In genomic region chr15:89514596-89515406, GRCh38 we compare ENCODE assay signal across 25 cellular contexts. TPM values are rescaled to one million over a fixed set of nuclear protein-coding genes. Genes with fewer than 3 reads are reported as not detected.
DNase-seq lines count a peak whose midpoint lies in the region; FAIRE-seq and TF ChIP-seq lines count a peak whose summit lies in the region.
"Had no signal": no experiment of that assay in that cellular context is flagged by ENCODE, and none has a peak within 500 bp of the region (broad histone marks: within the 10 kb centered on the region; RNA-seq: fewer than 3 reads in every experiment).

No MANE protein-coding gene starts in this region.

- H3K9ac ChIP-seq in GM23248 (no peak overlapping the region), H1 (replicated peaks in 1 of 4; ENCODE audit: extremely low read depth in 1 of 4, low read depth in 3 of 4, low read length in 3 of 4) (no peak overlapping the region)

- TF ChIP-seq RAD21 in H1 (IDR thresholded peaks at IDR 0.05 in 1 of 2, conservative IDR thresholded peaks at IDR 0.05 in 1 of 2; ENCODE audit: low read depth in 2 of 2, low read length in 2 of 2): no peak

- no peaks in the 10 kb centered on the region for H3K23me2 ChIP-seq in H1 (ENCODE audit: low read depth, low read length)

- no peak overlapping the region for H3K14ac ChIP-seq in H1 (ENCODE audit: insufficient read length)

- no peak overlapping the region for H2BK15ac ChIP-seq in H1 (ENCODE audit: low read length)

- no peaks in the 10 kb centered on the region for H3K36me3 Mint-ChIP-seq in activated T-cell treated with anti-CD3 and anti-CD28 coated beads, Interleukin-2, amount 50 U/mL, for 24 hours (ENCODE audit: low read depth)
- peaks cover 5% of the 10 kb centered on the region; the same call in 1 of the 2 replicates for H3K36me3 Mint-ChIP-seq in HFFc6 (ENCODE audit: low read depth)
- H3K36me3 Mint-ChIP-seq: CD8-positive, alpha-beta memory T cell had no signal

- POLR2A ChIA-PET in H1 (lab: Charles Lee; ENCODE audit: partially characterized antibody): no interaction called here

- H3K4me3 ChIP-seq in GM23248 (no peak overlapping the region), NB4 (ENCODE audit: low read depth, low read length) (no peak overlapping the region), H1 (ENCODE audit: extremely low read depth in 1 of 4, insufficient read depth in 2 of 4, low read depth in 3 of 4, low read length in 4 of 4) (no peak overlapping the region)
- H3K4me3 ChIP-seq: coronary artery, spleen had no signal

- no peak overlapping the region for H4K91ac ChIP-seq in H1 (replicated peaks; ENCODE audit: insufficient read length, low read length)

- no peak overlapping the region for H3K4me2 ChIP-seq in GM23248 (ENCODE audit: unreplicated experiment)
- no peak overlapping the region for H3K4me2 ChIP-seq in H1 (ENCODE audit: insufficient read depth in 1 of 2, low read depth in 2 of 2, low read length in 2 of 2)

- H3K36me3 ChIP-seq in GM23248 (ENCODE audit: low read depth) (no peaks in the 10 kb centered on the region), H1 (ENCODE audit: control insufficient read depth in 2 of 4, insufficient read depth in 4 of 4, low read length in 3 of 4) (no peaks in the 10 kb centered on the region)
- H3K36me3 ChIP-seq: brain microvascular endothelial cell, spleen had no signal

- no peak overlapping the region for H2AK5ac ChIP-seq in H1 (ENCODE audit: low read depth, low read length)

- no peaks in the 10 kb centered on the region for H3F3A ChIP-seq in GM23248 (ENCODE audit: insufficient read depth)

- FAIRE-seq in H1 (lab: Jason Lieb, UNC): no peak

- H4K8ac ChIP-seq in H1 (ENCODE audit: extremely low read depth, insufficient read depth, low read length): no peak overlapping the region

- H3K9me3 Mint-ChIP-seq in activated T-cell treated with anti-CD3 and anti-CD28 coated beads, Interleukin-2, amount 50 U/mL, for 24 hours: no peaks in the 10 kb centered on the region
- no peaks in the 10 kb centered on the region for H3K9me3 Mint-ChIP-seq in HFFc6
- H3K9me3 Mint-ChIP-seq: activated naive CD8-positive, alpha-beta T cell treated with anti-CD3 and anti-CD28 coated beads, Interleukin-2, amount 50 U/mL, for 24 hours; activated T-helper 17 cell treated with anti-CD3 and anti-CD28 coated beads, Interleukin-2, amount 50 U/mL, for 72 hours; CD8-positive, alpha-beta memory T cell; nephron had no signal

- H4K20me1 ChIP-seq in GM23248 (ENCODE audit: insufficient read depth) (no peaks in the 10 kb centered on the region), H1 (replicated peaks in 1 of 2; ENCODE audit: control insufficient read depth in 1 of 2, insufficient read depth in 2 of 2, low read length in 2 of 2) (no peaks in the 10 kb centered on the region)

- TF ChIP-seq POLR2A in NB4 (IDR thresholded peaks at IDR 0.05; ENCODE audit: extremely low read depth, insufficient read length) (no peak), H1 (IDR thresholded peaks at IDR 0.05; ENCODE audit: control extremely low read depth in 1 of 2, low read depth in 2 of 2, low read length in 2 of 2) (no peak)

- no peak overlapping the region for H3K4me3 Mint-ChIP-seq in activated T-cell treated with anti-CD3 and anti-CD28 coated beads, Interleukin-2, amount 50 U/mL, for 24 hours
- H3K4me3 Mint-ChIP-seq in HFFc6: no peak overlapping the region
- H3K4me3 Mint-ChIP-seq: activated naive CD8-positive, alpha-beta T cell treated with anti-CD3 and anti-CD28 coated beads, Interleukin-2, amount 50 U/mL, for 24 hours; activated T-helper 17 cell treated with anti-CD3 and anti-CD28 coated beads, Interleukin-2, amount 50 U/mL, for 72 hours; CD8-positive, alpha-beta memory T cell; nephron had no signal

- H3K27me3 ChIP-seq in GM23248 (replicated peaks; ENCODE audit: insufficient read depth) (peaks cover 85% of the 10 kb centered on the region), H1 (replicated peaks in 1 of 4; ENCODE audit: control insufficient read depth in 3 of 4, extremely low read depth in 1 of 4, insufficient read depth in 3 of 4, low read length in 3 of 4) (no peaks in the 10 kb centered on the region; a peak in 1 of 7 replicates)

- H2BK120ac ChIP-seq in H1 (replicated peaks; ENCODE audit: low read depth, low read length): no peak overlapping the region

- no peaks in the 10 kb centered on the region for H3K79me1 ChIP-seq in H1 (ENCODE audit: low read depth, low read length)

- H2BK20ac ChIP-seq in H1 (ENCODE audit: low read length): no peak overlapping the region

- no peak overlapping the region for H3K23ac ChIP-seq in H1 (ENCODE audit: insufficient read length)

- H3K56ac ChIP-seq in H1 (replicated peaks; ENCODE audit: insufficient read length, low read depth, low read length): no peak overlapping the region

- H3K4me1 ChIP-seq in GM23248 (ENCODE audit: insufficient read depth): no peaks in the 10 kb centered on the region
- no peaks in the 10 kb centered on the region for H3K4me1 ChIP-seq in H1 (replicated peaks in 1 of 4; ENCODE audit: control insufficient read depth in 3 of 4, insufficient read depth in 4 of 4, low read length in 3 of 4)
- H3K4me1 ChIP-seq: spleen had no signal

- DNase-seq in GM23248 (peak; percentile 24), NB4 (ENCODE audit: low read depth) (peak; percentile 49), H1 (ENCODE audit: low read depth in 1 of 2, low spot score in 2 of 2) (no peak), renal cortical epithelial cell (ENCODE audit: low read depth) (peak; percentile 42), HFFc6 (no peak), DMS153 treated with DMSO at 0.1 percent for 48 hours (lab: John Stamatoyannopoulos, UW; ENCODE audit: unreplicated experiment) (no peak)
- DNase-seq in activated T-cell treated with anti-CD3 and anti-CD28 coated beads, Interleukin-2, amount 50 U/mL, for 24 hours: no peak
- DNase-seq: activated CD4-positive, CD25-positive, alpha-beta regulatory T cell; activated CD8-positive, alpha-beta memory T cell treated with anti-CD3 and anti-CD28 coated beads for 24 hours; activated naive CD8-positive, alpha-beta T cell treated with anti-CD3 and anti-CD28 coated beads, Interleukin-2, amount 50 U/mL, for 24 hours; brain microvascular endothelial cell; CD8-positive, alpha-beta memory T cell; foreskin melanocyte; Karpas-422; NCI-H1436 treated with DMSO at 0.1 percent for 48 hours; NCI-H2171; NCI-H526 treated with DMSO at 0.1 percent for 48 hours; spleen; stimulated activated CD8-positive, alpha-beta memory T cell treated with anti-CD3 and anti-CD28 coated beads, Interleukin-4, amount 100 ng/mL, for 48 hours; substantia nigra; T-helper 9 cell had no signal

- no peak overlapping the region for H3K27ac Mint-ChIP-seq in activated T-cell treated with anti-CD3 and anti-CD28 coated beads, Interleukin-2, amount 50 U/mL, for 24 hours
- H3K27ac Mint-ChIP-seq in HFFc6: no peak overlapping the region
- H3K27ac Mint-ChIP-seq: activated naive CD8-positive, alpha-beta T cell treated with anti-CD3 and anti-CD28 coated beads, Interleukin-2, amount 50 U/mL, for 24 hours; activated T-helper 17 cell treated with anti-CD3 and anti-CD28 coated beads, Interleukin-2, amount 50 U/mL, for 72 hours; CD8-positive, alpha-beta memory T cell; nephron had no signal

- no peak overlapping the region for H4K5ac ChIP-seq in H1 (ENCODE audit: insufficient read length, low read depth, low read length)

- no peaks in the 10 kb centered on the region for H3K9me2 ChIP-seq in GM23248 (ENCODE audit: insufficient read depth)

- H2AFZ ChIP-seq in GM23248: no peak overlapping the region
- 0 out of 2 replicates have a peak overlapping the region, but pooled peaks have one; percentile 3 for H2AFZ ChIP-seq in H1 (ENCODE audit: low read length)

- WGBS in GM23248 (ENCODE audit: low coverage in 1 of 2, low lambda C conversion rate in 2 of 2, missing lambda C conversion rate in 2 of 2), 2 experiments: 46 to 48% methylated on average over 6 of the region's 6 CpGs
- 91% methylated on average over 6 of the region's 6 CpGs; no CpG with 5 or more reads in 1 of the 2 experiments for WGBS in H1 (ENCODE audit: extremely low coverage in 1 of 2, insufficient coverage in 1 of 2, insufficient read length in 1 of 2, insufficient replicate concordance in 2 of 2, low coverage in 1 of 2, low lambda C conversion rate in 2 of 2, missing lambda C conversion rate in 1 of 2), 2 experiments

- H3K27me3 Mint-ChIP-seq in activated T-cell treated with anti-CD3 and anti-CD28 coated beads, Interleukin-2, amount 50 U/mL, for 24 hours: peaks cover 45% of the 10 kb centered on the region
- H3K27me3 Mint-ChIP-seq in HFFc6 (ENCODE audit: insufficient read depth): peaks cover 47% of the 10 kb centered on the region

- no peak overlapping the region for H3K27ac ChIP-seq in GM23248
- H3K27ac ChIP-seq in H1 (ENCODE audit: low read depth, low read length): no peak overlapping the region
- H3K27ac ChIP-seq: brain microvascular endothelial cell, coronary artery had no signal

- no peak for TF ChIP-seq EP300 in H1 (IDR thresholded peaks at IDR 0.05; ENCODE audit: borderline replicate concordance in 1 of 2, low read depth in 2 of 2, low read length in 2 of 2)

- no peak overlapping the region for H3K4ac ChIP-seq in H1 (replicated peaks; ENCODE audit: insufficient read length, low read depth, low read length)

- CTCF ChIA-PET in H1 (lab: Charles Lee; ENCODE audit: partially characterized antibody): interaction anchor here (0.8 to 1.9 kb wide), 6 partner anchors 10 to 157 kb away, joined by 3 to 14 read pairs (median 4); partner anchors contain the start of gene RHCG

- H2BK12ac ChIP-seq in H1 (ENCODE audit: low read depth, low read length): peak overlapping the region; percentile 27; the same call in 1 of the 2 replicates

- no peak for TF ChIP-seq CTCF in NB4 (IDR thresholded peaks at IDR 0.05; ENCODE audit: low read depth, low read length)
- TF ChIP-seq CTCF in H1 (IDR thresholded peaks at IDR 0.05; ENCODE audit: control extremely low read depth in 1 of 3, insufficient read depth in 1 of 3, low read depth in 1 of 3, low read length in 3 of 3): no peak
- no peak for TF ChIP-seq CTCF in HFFc6 (IDR thresholded peaks at IDR 0.05)

- H3K18ac ChIP-seq in H1 (ENCODE audit: extremely low read depth, low read length): no peak overlapping the region

- H3K4me1 Mint-ChIP-seq in activated T-cell treated with anti-CD3 and anti-CD28 coated beads, Interleukin-2, amount 50 U/mL, for 24 hours (ENCODE audit: low read depth): no peaks in the 10 kb centered on the region
- no peaks in the 10 kb centered on the region for H3K4me1 Mint-ChIP-seq in HFFc6 (ENCODE audit: low read depth)
- H3K4me1 Mint-ChIP-seq: activated naive CD8-positive, alpha-beta T cell treated with anti-CD3 and anti-CD28 coated beads, Interleukin-2, amount 50 U/mL, for 24 hours; activated T-helper 17 cell treated with anti-CD3 and anti-CD28 coated beads, Interleukin-2, amount 50 U/mL, for 72 hours; CD8-positive, alpha-beta memory T cell; nephron had no signal

- in situ Hi-C loops in GM23248 (cut with MboI): no loop called here

- no peak overlapping the region for H2BK5ac ChIP-seq in H1 (ENCODE audit: low read depth, low read length)

- H3K79me2 ChIP-seq in GM23248 (ENCODE audit: insufficient read depth): no peaks in the 10 kb centered on the region
- H3K79me2 ChIP-seq in H1 (ENCODE audit: control insufficient read depth in 1 of 2, insufficient read depth in 2 of 2, low read length in 2 of 2): no peaks in the 10 kb centered on the region

- H3K9me3 ChIP-seq in GM23248 (ENCODE audit: low read depth) (no peaks in the 10 kb centered on the region), H1 (ENCODE audit: insufficient read depth in 2 of 2, low read depth in 1 of 2, low read length in 1 of 2) (no peaks in the 10 kb centered on the region)
- H3K9me3 ChIP-seq: spleen had no signal

RNA-seq across cellular contexts. Expression of gene RHCG, which starts 18.4 kb away (rescaled TPM):
- not detected in 2 replicates for total RNA-seq in GM23248 (2014; rRNA removed; shearing (Covaris generic))
- not detected in 2 replicates for polyA plus RNA-seq in GM23248 (2016; fragmentation: Nextera tagmentation; extraction: Ambion mirVana)
- 0.46 TPM in 1 of 2 replicates, not detected in the other for total RNA-seq in H1 (2021; fragmentation: NEBNext Ultra II Directional; extraction: Animal tissue kit (Norgen Biotek cat#: 25700))
- 0.53 and 0.68 TPM in 2 replicates for polyA plus RNA-seq in H1 (2011; rRNA removed)
- 0.74 TPM for polyA plus RNA-seq in H1 (2011; cell fraction: cytosol; rRNA removed)
- 0.97 TPM for polyA plus RNA-seq in H1 (2011; cell fraction: nucleus; rRNA removed)
- 0.25 to 0.58 TPM (median 0.45 TPM) in 4 replicates for polyA plus RNA-seq in H1 (2012, experiment 1 of 2)
- polyA plus RNA-seq in H1 (2012, experiment 2 of 2): 0.39 TPM
- 0.43 TPM for polyA plus RNA-seq in H1 (2013, experiment 1 of 2)
- 0.37 TPM for polyA plus RNA-seq in H1 (2013, experiment 2 of 2)
- polyA minus RNA-seq in H1 (2011; rRNA and poly(A)+ RNA removed): 1.2 and 1.6 TPM in 2 replicates
- polyA minus RNA-seq in H1 (2011; cell fraction: cytosol; rRNA and poly(A)+ RNA removed): not detected
- 0.30 TPM for polyA minus RNA-seq in H1 (2011; cell fraction: nucleus; rRNA and poly(A)+ RNA removed)
- total RNA-seq in renal cortical epithelial cell: 0.10 and 1.6 TPM in 2 replicates
- not detected for total RNA-seq in HFFc6 (2021; fragmentation: NEBNext Ultra II Directional; extraction: Animal tissue kit (Norgen Biotek cat#: 25700))
- total RNA-seq: activated T-helper 17 cell treated with anti-CD3 and anti-CD28 coated beads, Interleukin-2, amount 50 U/mL, for 72 hours; CD8-positive, alpha-beta memory T cell; posterior vena cava; spleen had no signal
- polyA plus RNA-seq: CD8-positive, alpha-beta memory T cell had no signal

Comparison
In these comparisons a context has a peak if more than half of its experiments do, and no peak if none do; other contexts are left out.
1. DNase-seq: peak in GM23248 (single experiment), NB4 (single experiment) and renal cortical epithelial cell (single experiment); none in H1 (0 of 2), activated T-cell treated with anti-CD3 and anti-CD28 coated beads, Interleukin-2, amount 50 U/mL, for 24 hours (single experiment), HFFc6 (single experiment) and DMS153 treated with DMSO at 0.1 percent for 48 hours (single experiment).